Comparison of ENCODE assay signal across 14 cellular contexts in genomic region chr20:57669626-57670025, GRCh38. TPM values are rescaled to one million over a fixed set of nuclear protein-coding genes. Genes with fewer than 3 reads are reported as not detected.
DNase-seq lines count a peak whose midpoint lies in the region; ATAC-seq and TF ChIP-seq lines count a peak whose summit lies in the region.
"Had no signal": no experiment of that assay in that cellular context is flagged by ENCODE, and none has a peak within 500 bp of the region (broad histone marks: within the 10 kb centered on the region; RNA-seq: fewer than 3 reads in every experiment).

No MANE protein-coding gene starts in this region.

- H3K4me1 ChIP-seq in BLaER1, result peaks cover 100% of the 10 kb centered on the region

- no peaks in the 10 kb centered on the region for H3K27me3 Mint-ChIP-seq in chondrocyte (ENCODE audit: low read depth)
- H3K27me3 Mint-ChIP-seq: CD4-positive, CD25-positive, alpha-beta regulatory T cell had no signal

- H3K27ac ChIP-seq in 22Rv1 (peak overlapping the region; percentile 93), BLaER1 (no peak overlapping the region)

- no peaks in the 10 kb centered on the region for H3K27me3 ChIP-seq in BLaER1

- TF ChIP-seq POLR2A in GM18505 (IDR thresholded peaks at IDR 0.05; ENCODE audit: borderline replicate concordance, extremely low read depth, insufficient read depth, insufficient read length), result no peak

- peak overlapping the region; percentile 86 for H3K4me2 ChIP-seq in BLaER1

- ATAC-seq in GM18505 (IDR thresholded peaks at IDR 0.05; ENCODE audit: unreplicated experiment), result no peak
- no peak for ATAC-seq in HG03097 (IDR thresholded peaks at IDR 0.05; ENCODE audit: low FRiP score, unreplicated experiment)
- no peak for ATAC-seq in GM21717 (IDR thresholded peaks at IDR 0.05; ENCODE audit: unreplicated experiment)
- ATAC-seq: GM12878 had no signal

- peaks cover 89% of the 10 kb centered on the region for H4K20me1 ChIP-seq in BLaER1

- H3K4me3 Mint-ChIP-seq in chondrocyte (ENCODE audit: unreplicated experiment), result no peak overlapping the region
- H3K4me3 Mint-ChIP-seq: H9 had no signal

- H3K36me3 Mint-ChIP-seq in chondrocyte (ENCODE audit: low read depth), result peaks cover 4% of the 10 kb centered on the region
- H3K36me3 Mint-ChIP-seq: CD4-positive, CD25-positive, alpha-beta regulatory T cell had no signal

- peaks cover 5% of the 10 kb centered on the region; the same call in 1 of the 2 replicates for H3K36me3 ChIP-seq in BLaER1

- DNase-seq in NCI-H2171 treated with DMSO at 0.1 percent for 48 hours (lab: John Stamatoyannopoulos, UW) (peak; percentile 84), chondrocyte (ENCODE audit: low spot score) (no peak)
- DNase-seq: CD4-positive, CD25-positive, alpha-beta regulatory T cell; DMS 273 treated with DMSO at 0.1 percent for 48 hours; GOT3; H9; KBM-7 had no signal

- H3K9me3 ChIP-seq in BLaER1, result no peaks in the 10 kb centered on the region

- peaks cover 59% of the 10 kb centered on the region for H3K4me1 Mint-ChIP-seq in chondrocyte (ENCODE audit: low read depth)

- TF ChIP-seq CTCF in 22Rv1 (IDR thresholded peaks at IDR 0.05), result no peak
- TF ChIP-seq CTCF in chondrocyte (IDR thresholded peaks at IDR 0.05), result no peak

- no peak overlapping the region for H3K9ac ChIP-seq in BLaER1

- H3K4me3 ChIP-seq in BLaER1, result no peak overlapping the region
- H3K4me3 ChIP-seq: GM12878 had no signal

- no peaks in the 10 kb centered on the region for H3K9me3 Mint-ChIP-seq in chondrocyte (ENCODE audit: low read depth)
- H3K9me3 Mint-ChIP-seq: CD4-positive, CD25-positive, alpha-beta regulatory T cell; H9 had no signal

- H3K27ac Mint-ChIP-seq in chondrocyte (ENCODE audit: unreplicated experiment), result peak overlapping the region; percentile 41
- H3K27ac Mint-ChIP-seq: CD4-positive, CD25-positive, alpha-beta regulatory T cell had no signal

RNA-seq across cellular contexts. Expression of gene PMEPA1, which starts 40.2 kb away (rescaled TPM):
- 151 to 298 TPM (median 163 TPM) in 3 replicates for total RNA-seq in chondrocyte

RNA-seq across cellular contexts. Expression of gene ZBP1, which starts 49.4 kb away (rescaled TPM):
- total RNA-seq in chondrocyte, result not detected in 3 replicates
- total RNA-seq: A673, H9 had no signal
